12 cellular contexts compared by ENCODE assay signal in genomic region chr2:31216734-31217133, GRCh38. TPM values are rescaled to one million over a fixed set of nuclear protein-coding genes. Genes with fewer than 3 reads are reported as not detected.
DNase-seq lines count a peak whose midpoint lies in the region; ATAC-seq, FAIRE-seq and TF ChIP-seq lines count a peak whose summit lies in the region.
"Had no signal": no experiment of that assay in that cellular context is flagged by ENCODE, and none has a peak within 500 bp of the region (broad histone marks: within the 10 kb centered on the region; RNA-seq: fewer than 3 reads in every experiment).

No MANE protein-coding gene starts in this region.

- no peaks in the 10 kb centered on the region for H3K9me3 ChIP-seq in right atrium auricular region
- no peaks in the 10 kb centered on the region for H3K9me3 ChIP-seq in heart right ventricle
- no peaks in the 10 kb centered on the region for H3K9me3 ChIP-seq in uterus
- no peaks in the 10 kb centered on the region for H3K9me3 ChIP-seq in pancreas
- H3K9me3 ChIP-seq: left lung, upper lobe of left lung had no signal

- in situ Hi-C loops in GM13976 (cut with MboI; ENCODE audit: low sequenced_read_pairs, unreplicated experiment) = no loop called here

- H3K4me3 Mint-ChIP-seq in IgD-negative memory B cell = peak overlapping the region in 3 of 4 donors; percentile 16 to 88 (median 86)

- H3K36me3 Mint-ChIP-seq in IgD-negative memory B cell = peaks cover 2% of the 10 kb centered on the region

- no peak for ATAC-seq in heart right ventricle
- ATAC-seq in HG02642 (IDR thresholded peaks at IDR 0.05; ENCODE audit: poor library complexity, unreplicated experiment) = peak; percentile 49
- no peak for ATAC-seq in pancreas
- ATAC-seq: left lung had no signal

- no peaks in the 10 kb centered on the region for H3K27me3 Mint-ChIP-seq in IgD-negative memory B cell

- intact Hi-C loops in heart right ventricle (cut with DNase I) = no loop called here
- intact Hi-C loops in uterus (cut with DNase I; ENCODE audit: low total_unique reads) = no loop called here
- intact Hi-C loops in pancreas (cut with DNase I) = no loop called here

- H3K4me1 Mint-ChIP-seq in IgD-negative memory B cell = peaks cover 56 to 76% (median 76%) of the 10 kb centered on the region in 3 donors

- H3K27me3 ChIP-seq in right atrium auricular region (no peaks in the 10 kb centered on the region), heart right ventricle (no peaks in the 10 kb centered on the region), uterus (no peaks in the 10 kb centered on the region), pancreas (no peaks in the 10 kb centered on the region)
- H3K27me3 ChIP-seq: left lung, upper lobe of left lung had no signal

- TF ChIP-seq POLR2A in uterus (IDR thresholded peaks at IDR 0.05) = no peak

- DNase-seq in right atrium auricular region (ENCODE audit: low spot score) = peak; percentile 4
- DNase-seq in heart right ventricle = no peak
- DNase-seq in NCI-H2029 treated with DMSO at 0.1 percent for 48 hours (lab: John Stamatoyannopoulos, UW) = no peak
- DNase-seq in uterus = no peak
- DNase-seq in GM13976 (ENCODE audit: low spot score) = no peak
- DNase-seq in pancreas = no peak
- DNase-seq: activated T-cell treated with anti-CD3 and anti-CD28 coated beads, Interleukin-2, amount 50 U/mL, for 1 hour; left lung; upper lobe of left lung had no signal

- H3K4me3 ChIP-seq in right atrium auricular region (no peak overlapping the region), heart right ventricle (no peak overlapping the region), uterus (no peak overlapping the region), pancreas (no peak overlapping the region)
- H3K4me3 ChIP-seq: left lung, upper lobe of left lung had no signal

- 58 to 59% methylated on average over 5 of the region's 5 CpGs for WGBS in heart right ventricle, 2 donors
- WGBS in pancreas, 2 donors = 58 to 72% methylated on average over 5 of the region's 5 CpGs

- H3K4me1 ChIP-seq in right atrium auricular region (no peaks in the 10 kb centered on the region), heart right ventricle (peaks cover 0 to 5% (median 0%) of the 10 kb centered on the region in 9 donors), uterus (no peaks in the 10 kb centered on the region), pancreas (no peaks in the 10 kb centered on the region)

- no peak for FAIRE-seq in pancreas (lab: Jason Lieb, UNC)
- FAIRE-seq: bronchial epithelial cell had no signal

- H3K27ac ChIP-seq in right atrium auricular region (no peak overlapping the region), heart right ventricle (no peak overlapping the region), uterus (no peak overlapping the region), pancreas (no peak overlapping the region)
- H3K27ac ChIP-seq: left lung, upper lobe of left lung had no signal

- H3K9me3 Mint-ChIP-seq in IgD-negative memory B cell = no peaks in the 10 kb centered on the region

- H3K27ac Mint-ChIP-seq in IgD-negative memory B cell = peak overlapping the region; percentile 76 to 97 (median 81)

- H3K36me3 ChIP-seq in right atrium auricular region (no peaks in the 10 kb centered on the region), heart right ventricle (no peaks in the 10 kb centered on the region), uterus (no peaks in the 10 kb centered on the region), pancreas (no peaks in the 10 kb centered on the region)
- H3K36me3 ChIP-seq: left lung, upper lobe of left lung had no signal

- TF ChIP-seq CTCF in right atrium auricular region (IDR thresholded peaks at IDR 0.05) (no peak), heart right ventricle (IDR thresholded peaks at IDR 0.05) (no peak), uterus (IDR thresholded peaks at IDR 0.05) (no peak), GM13976 (IDR thresholded peaks at IDR 0.05; ENCODE audit: borderline replicate concordance, control extremely low read depth, extremely low read depth, insufficient read depth, missing control alignments) (no peak), pancreas (IDR thresholded peaks at IDR 0.05) (no peak)

RNA-seq across cellular contexts. Expression of gene CAPN14, which starts 0.6 kb away (rescaled TPM):
- total RNA-seq in right atrium auricular region (under 1 TPM; 0.16 to 0.22 TPM), heart right ventricle (under 1 TPM in 9 of 10 donors, not detected in 1; 0.08 to 0.46 (median 0.25) TPM), uterus (under 1 TPM in 3 of 4 donors, not detected in 1; under 0.01 to 0.29 (median 0.14) TPM), pancreas (under 1 TPM in 1 of 6 donors, not detected in 5; 0.06 TPM)
- polyA plus RNA-seq in heart right ventricle (under 1 TPM; 0.09 to 0.37 TPM), IgD-negative memory B cell (2.9 TPM), pancreas (under 1 TPM; 0.07 to 0.08 TPM)

RNA-seq across cellular contexts. Expression of gene EHD3, which starts 17.2 kb away (rescaled TPM):
- total RNA-seq in right atrium auricular region (10 to 100 TPM; 10.6 to 12.5 TPM), heart right ventricle (10 to 100 TPM; 12.5 to 40.9 (median 26.5) TPM), uterus (10 to 100 TPM in 1 of 4 donors, 1 to 10 TPM in 3; 2.6 to 13.1 (median 4.8) TPM), pancreas (1 to 10 TPM in 2 of 6 donors, under 1 TPM in 4; 0.46 to 3.5 (median 0.79) TPM)
- polyA plus RNA-seq in heart right ventricle (1 to 10 TPM; 5.3 to 7.9 TPM), IgD-negative memory B cell (31.8 TPM), pancreas (1 to 10 TPM in 1 of 2 donors, under 1 TPM in 1; 0.84 to 1.7 TPM)
